1 cellular context compared by ENCODE assay signal in genomic region chr3:152444029-152444641, GRCh38.
TF ChIP-seq lines count a peak whose summit lies in the region.

No MANE protein-coding gene starts in this region.

TF ChIP-seq in GM23338, 12 proteins besides CTCF, POLR2A, EP300 and RAD21:
- TF ChIP-seq ZNF462 (CRISPR knock-in tag; IDR thresholded peaks at IDR 0.05) (no peak), REST (IDR thresholded peaks at IDR 0.05; ENCODE audit: unreplicated experiment) (no peak), NANOG (IDR thresholded peaks at IDR 0.05; ENCODE audit: borderline replicate concordance) (no peak), STAT1 (IDR thresholded peaks at IDR 0.05; ENCODE audit: unreplicated experiment) (no peak), ZNF331 (CRISPR knock-in tag; IDR thresholded peaks at IDR 0.05; ENCODE audit: low read depth) (no peak), ETS1 (IDR thresholded peaks at IDR 0.05) (no peak), CREB1 (CRISPR knock-in tag; IDR thresholded peaks at IDR 0.05; ENCODE audit: low read depth) (no peak), EZH2phosphoT487 (IDR thresholded peaks at IDR 0.05; ENCODE audit: unreplicated experiment) (no peak)
TF ChIP-seq in GM23338: peak in this region for 0.
